ENCODE assay signal across 10 cellular contexts in genomic region chr1:44660176-44660575, GRCh38. TPM values are rescaled to one million over a fixed set of nuclear protein-coding genes. Genes with fewer than 3 reads are reported as not detected.
DNase-seq lines count a peak whose midpoint lies in the region; ATAC-seq and TF ChIP-seq lines count a peak whose summit lies in the region.
"Had no signal": no experiment of that assay in that cellular context is flagged by ENCODE, and none has a peak within 500 bp of the region (broad histone marks: within the 10 kb centered on the region; RNA-seq: fewer than 3 reads in every experiment).

No MANE protein-coding gene starts in this region.

- no peaks in the 10 kb centered on the region for H3K9me3 Mint-ChIP-seq in T-helper 2 cell treated with Interferon-gamma antibody and Interleukin-4, amounts not matched to agents 5 μg/mL and 100 μg/mL, for 36 hours
- H3K9me3 Mint-ChIP-seq: activated T-helper 2 cell treated with anti-CD3 and anti-CD28 coated beads, Interferon-gamma antibody, Interleukin-2, Interleukin-4, amounts not matched to agents 10 μg/mL and 5 μg/mL and 100 μg/mL, durations not matched to agents 14 hours and 24 hours and 36 hours had no signal

- H3K4me3 ChIP-seq in fibroblast of villous mesenchyme (ENCODE audit: low read depth, low read length) (no peak overlapping the region), Karpas-422 (ENCODE audit: low read length) (no peak overlapping the region)
- H3K4me3 ChIP-seq: BLaER1 treated with 17β-estradiol and CSF1 and Interleukin-3, amounts not matched to agents 10 nM and 100 nM had no signal

- DNase-seq in COR-L47 (lab: John Stamatoyannopoulos, UW) (peak; percentile 67), NCI-H2196 treated with DMSO at 0.1 percent for 48 hours (lab: John Stamatoyannopoulos, UW; ENCODE audit: unreplicated experiment) (peak; percentile 76), fibroblast of villous mesenchyme (ENCODE audit: low read depth) (peak; percentile 7), occipital lobe (lab: John Stamatoyannopoulos, UW) (peak; percentile 72), Karpas-422 (no peak)
- no peak for DNase-seq in T-helper 2 cell treated with Interferon-gamma antibody and Interleukin-4, amounts not matched to agents 5 μg/mL and 100 μg/mL, for 36 hours (ENCODE audit: low spot score)

- H3K79me2 ChIP-seq in Karpas-422 (ENCODE audit: low read length), result no peaks in the 10 kb centered on the region

- H3K4me1 Mint-ChIP-seq in T-helper 2 cell treated with Interferon-gamma antibody and Interleukin-4, amounts not matched to agents 5 μg/mL and 100 μg/mL, for 36 hours (ENCODE audit: low read depth), result peaks cover 11% of the 10 kb centered on the region

- H3K27ac Mint-ChIP-seq in T-helper 2 cell treated with Interferon-gamma antibody and Interleukin-4, amounts not matched to agents 5 μg/mL and 100 μg/mL, for 36 hours, result no peak overlapping the region
- H3K27ac Mint-ChIP-seq: activated T-helper 2 cell treated with anti-CD3 and anti-CD28 coated beads, Interferon-gamma antibody, Interleukin-2, Interleukin-4, amounts not matched to agents 10 μg/mL and 5 μg/mL and 100 μg/mL, durations not matched to agents 14 hours and 24 hours and 36 hours had no signal

- no peak overlapping the region for H2AFZ ChIP-seq in Karpas-422 (ENCODE audit: low read length)

- H3K4me2 ChIP-seq in Karpas-422 (ENCODE audit: low read depth, low read length, poor library complexity, severe bottlenecking), result no peak overlapping the region
- H3K4me2 ChIP-seq: BLaER1 treated with 17β-estradiol and CSF1 and Interleukin-3, amounts not matched to agents 10 nM and 100 nM had no signal

- H4K20me1 ChIP-seq in Karpas-422 (ENCODE audit: insufficient read depth, low read depth, low read length), result no peaks in the 10 kb centered on the region

- no peaks in the 10 kb centered on the region for H3K9me2 ChIP-seq in Karpas-422 (replicated peaks; ENCODE audit: insufficient read depth, low read length)

- H3K27me3 Mint-ChIP-seq in T-helper 2 cell treated with Interferon-gamma antibody and Interleukin-4, amounts not matched to agents 5 μg/mL and 100 μg/mL, for 36 hours (ENCODE audit: low read depth), result no peaks in the 10 kb centered on the region

- no peaks in the 10 kb centered on the region for H3K36me3 Mint-ChIP-seq in T-helper 2 cell treated with Interferon-gamma antibody and Interleukin-4, amounts not matched to agents 5 μg/mL and 100 μg/mL, for 36 hours (ENCODE audit: low read depth)

- no peak overlapping the region for H3K4me3 Mint-ChIP-seq in T-helper 2 cell treated with Interferon-gamma antibody and Interleukin-4, amounts not matched to agents 5 μg/mL and 100 μg/mL, for 36 hours

- H3K4me1 ChIP-seq in Karpas-422 (ENCODE audit: low read length), result peaks cover 14% of the 10 kb centered on the region

- TF ChIP-seq CTCF in fibroblast of villous mesenchyme (IDR thresholded peaks at IDR 0.05; ENCODE audit: insufficient read depth, low read depth, low read length), result no peak

- no peaks in the 10 kb centered on the region for H3K36me3 ChIP-seq in Karpas-422 (ENCODE audit: insufficient read depth, low read length)

- H3K9me3 ChIP-seq in Karpas-422 (ENCODE audit: low read length), result no peaks in the 10 kb centered on the region
- H3K9me3 ChIP-seq: BLaER1 treated with 17β-estradiol and CSF1 and Interleukin-3, amounts not matched to agents 10 nM and 100 nM had no signal

- no peak overlapping the region for H3K9ac ChIP-seq in Karpas-422 (ENCODE audit: low read length)
- H3K9ac ChIP-seq: BLaER1 treated with 17β-estradiol and CSF1 and Interleukin-3, amounts not matched to agents 10 nM and 100 nM had no signal

- no peak for ATAC-seq in HG02642 (IDR thresholded peaks at IDR 0.05; ENCODE audit: poor library complexity, unreplicated experiment)
- no peak for ATAC-seq in GM21381 (IDR thresholded peaks at IDR 0.05; ENCODE audit: unreplicated experiment)

- H3K27ac ChIP-seq in Karpas-422 (ENCODE audit: low read length), result no peak overlapping the region
- H3K27ac ChIP-seq: BLaER1 treated with 17β-estradiol and CSF1 and Interleukin-3, amounts not matched to agents 10 nM and 100 nM had no signal

- H3K27me3 ChIP-seq in Karpas-422 (ENCODE audit: low read length), result no peaks in the 10 kb centered on the region
- H3K27me3 ChIP-seq: BLaER1 treated with 17β-estradiol and CSF1 and Interleukin-3, amounts not matched to agents 10 nM and 100 nM had no signal

RNA-seq across cellular contexts. Expression of gene TMEM53, which starts 14.1 kb away (rescaled TPM):
- total RNA-seq in fibroblast of villous mesenchyme, result 6.4 and 7.3 TPM in 2 replicates
- 3.7 TPM for total RNA-seq in occipital lobe
- total RNA-seq in Karpas-422 (2014; rRNA removed; shearing (Covaris generic); ENCODE audit: low replicate concordance), result 10.7 and 13.9 TPM in 2 replicates

RNA-seq across cellular contexts. Expression of gene ARMH1, which starts 14.3 kb away (rescaled TPM):
- total RNA-seq in fibroblast of villous mesenchyme (0.32 and 0.43 TPM in 2 replicates), occipital lobe (2.8 TPM)
- total RNA-seq in Karpas-422 (2014; rRNA removed; shearing (Covaris generic); ENCODE audit: low replicate concordance), result 5.4 and 7.7 TPM in 2 replicates

Comparison
In these comparisons a context has a peak if more than half of its experiments do, and no peak if none do; other contexts are left out.
1. DNase-seq: peak in COR-L47 (single experiment), NCI-H2196 treated with DMSO at 0.1 percent for 48 hours (single experiment), fibroblast of villous mesenchyme (single experiment) and occipital lobe (single experiment); none in T-helper 2 cell treated with Interferon-gamma antibody and Interleukin-4, amounts not matched to agents 5 μg/mL and 100 μg/mL, for 36 hours (single experiment) and Karpas-422 (single experiment).